Comparison of ENCODE assay signal across 2 cellular contexts in the genomic region with DNA sequence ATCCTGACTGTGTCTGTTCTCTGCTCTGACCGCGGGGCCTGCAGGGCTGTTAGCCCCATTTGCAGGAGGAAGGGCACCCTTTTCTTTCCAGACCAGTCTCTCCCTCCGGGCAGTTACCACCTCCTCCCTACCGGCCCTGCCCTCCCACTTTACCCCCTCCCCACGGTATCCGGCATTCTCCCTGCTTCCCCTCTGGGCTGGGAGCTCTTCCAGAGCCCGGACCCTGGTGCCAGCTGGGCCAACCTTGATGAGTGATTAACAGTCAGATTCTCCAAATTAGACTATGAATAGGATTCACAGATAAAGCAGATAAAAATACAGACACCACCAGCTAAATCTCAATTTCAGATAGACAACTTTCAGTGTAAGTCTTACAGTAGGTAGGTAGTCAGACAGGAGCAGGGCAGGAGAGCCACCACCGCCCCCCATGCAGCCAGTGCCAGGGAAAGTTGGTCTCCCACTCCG.
TF ChIP-seq lines count a peak whose summit lies in the region.

No MANE protein-coding gene starts in this region.

TF ChIP-seq in GM23338, 12 proteins besides CTCF, POLR2A, EP300 and RAD21:
- TF ChIP-seq, protein P1, sequence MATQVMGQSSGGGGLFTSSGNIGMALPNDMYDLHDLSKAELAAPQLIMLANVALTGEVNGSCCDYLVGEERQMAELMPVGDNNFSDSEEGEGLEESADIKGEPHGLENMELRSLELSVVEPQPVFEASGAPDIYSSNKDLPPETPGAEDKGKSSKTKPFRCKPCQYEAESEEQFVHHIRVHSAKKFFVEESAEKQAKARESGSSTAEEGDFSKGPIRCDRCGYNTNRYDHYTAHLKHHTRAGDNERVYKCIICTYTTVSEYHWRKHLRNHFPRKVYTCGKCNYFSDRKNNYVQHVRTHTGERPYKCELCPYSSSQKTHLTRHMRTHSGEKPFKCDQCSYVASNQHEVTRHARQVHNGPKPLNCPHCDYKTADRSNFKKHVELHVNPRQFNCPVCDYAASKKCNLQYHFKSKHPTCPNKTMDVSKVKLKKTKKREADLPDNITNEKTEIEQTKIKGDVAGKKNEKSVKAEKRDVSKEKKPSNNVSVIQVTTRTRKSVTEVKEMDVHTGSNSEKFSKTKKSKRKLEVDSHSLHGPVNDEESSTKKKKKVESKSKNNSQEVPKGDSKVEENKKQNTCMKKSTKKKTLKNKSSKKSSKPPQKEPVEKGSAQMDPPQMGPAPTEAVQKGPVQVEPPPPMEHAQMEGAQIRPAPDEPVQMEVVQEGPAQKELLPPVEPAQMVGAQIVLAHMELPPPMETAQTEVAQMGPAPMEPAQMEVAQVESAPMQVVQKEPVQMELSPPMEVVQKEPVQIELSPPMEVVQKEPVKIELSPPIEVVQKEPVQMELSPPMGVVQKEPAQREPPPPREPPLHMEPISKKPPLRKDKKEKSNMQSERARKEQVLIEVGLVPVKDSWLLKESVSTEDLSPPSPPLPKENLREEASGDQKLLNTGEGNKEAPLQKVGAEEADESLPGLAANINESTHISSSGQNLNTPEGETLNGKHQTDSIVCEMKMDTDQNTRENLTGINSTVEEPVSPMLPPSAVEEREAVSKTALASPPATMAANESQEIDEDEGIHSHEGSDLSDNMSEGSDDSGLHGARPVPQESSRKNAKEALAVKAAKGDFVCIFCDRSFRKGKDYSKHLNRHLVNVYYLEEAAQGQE (IDR thresholded peaks at IDR 0.05; ENCODE audit: unreplicated experiment), result no peak
- TF ChIP-seq CREB1 (CRISPR knock-in tag; IDR thresholded peaks at IDR 0.05; ENCODE audit: low read depth), result no peak
- TF ChIP-seq EZH2phosphoT487 (IDR thresholded peaks at IDR 0.05; ENCODE audit: unreplicated experiment), result no peak
- no peak for TF ChIP-seq STAT1 (IDR thresholded peaks at IDR 0.05; ENCODE audit: unreplicated experiment)
- TF ChIP-seq EZH2 (IDR thresholded peaks at IDR 0.05; ENCODE audit: low read depth, unreplicated experiment), result no peak
- TF ChIP-seq, protein P2, sequence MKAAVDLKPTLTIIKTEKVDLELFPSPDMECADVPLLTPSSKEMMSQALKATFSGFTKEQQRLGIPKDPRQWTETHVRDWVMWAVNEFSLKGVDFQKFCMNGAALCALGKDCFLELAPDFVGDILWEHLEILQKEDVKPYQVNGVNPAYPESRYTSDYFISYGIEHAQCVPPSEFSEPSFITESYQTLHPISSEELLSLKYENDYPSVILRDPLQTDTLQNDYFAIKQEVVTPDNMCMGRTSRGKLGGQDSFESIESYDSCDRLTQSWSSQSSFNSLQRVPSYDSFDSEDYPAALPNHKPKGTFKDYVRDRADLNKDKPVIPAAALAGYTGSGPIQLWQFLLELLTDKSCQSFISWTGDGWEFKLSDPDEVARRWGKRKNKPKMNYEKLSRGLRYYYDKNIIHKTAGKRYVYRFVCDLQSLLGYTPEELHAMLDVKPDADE (IDR thresholded peaks at IDR 0.05), result no peak
- TF ChIP-seq, protein P3, sequence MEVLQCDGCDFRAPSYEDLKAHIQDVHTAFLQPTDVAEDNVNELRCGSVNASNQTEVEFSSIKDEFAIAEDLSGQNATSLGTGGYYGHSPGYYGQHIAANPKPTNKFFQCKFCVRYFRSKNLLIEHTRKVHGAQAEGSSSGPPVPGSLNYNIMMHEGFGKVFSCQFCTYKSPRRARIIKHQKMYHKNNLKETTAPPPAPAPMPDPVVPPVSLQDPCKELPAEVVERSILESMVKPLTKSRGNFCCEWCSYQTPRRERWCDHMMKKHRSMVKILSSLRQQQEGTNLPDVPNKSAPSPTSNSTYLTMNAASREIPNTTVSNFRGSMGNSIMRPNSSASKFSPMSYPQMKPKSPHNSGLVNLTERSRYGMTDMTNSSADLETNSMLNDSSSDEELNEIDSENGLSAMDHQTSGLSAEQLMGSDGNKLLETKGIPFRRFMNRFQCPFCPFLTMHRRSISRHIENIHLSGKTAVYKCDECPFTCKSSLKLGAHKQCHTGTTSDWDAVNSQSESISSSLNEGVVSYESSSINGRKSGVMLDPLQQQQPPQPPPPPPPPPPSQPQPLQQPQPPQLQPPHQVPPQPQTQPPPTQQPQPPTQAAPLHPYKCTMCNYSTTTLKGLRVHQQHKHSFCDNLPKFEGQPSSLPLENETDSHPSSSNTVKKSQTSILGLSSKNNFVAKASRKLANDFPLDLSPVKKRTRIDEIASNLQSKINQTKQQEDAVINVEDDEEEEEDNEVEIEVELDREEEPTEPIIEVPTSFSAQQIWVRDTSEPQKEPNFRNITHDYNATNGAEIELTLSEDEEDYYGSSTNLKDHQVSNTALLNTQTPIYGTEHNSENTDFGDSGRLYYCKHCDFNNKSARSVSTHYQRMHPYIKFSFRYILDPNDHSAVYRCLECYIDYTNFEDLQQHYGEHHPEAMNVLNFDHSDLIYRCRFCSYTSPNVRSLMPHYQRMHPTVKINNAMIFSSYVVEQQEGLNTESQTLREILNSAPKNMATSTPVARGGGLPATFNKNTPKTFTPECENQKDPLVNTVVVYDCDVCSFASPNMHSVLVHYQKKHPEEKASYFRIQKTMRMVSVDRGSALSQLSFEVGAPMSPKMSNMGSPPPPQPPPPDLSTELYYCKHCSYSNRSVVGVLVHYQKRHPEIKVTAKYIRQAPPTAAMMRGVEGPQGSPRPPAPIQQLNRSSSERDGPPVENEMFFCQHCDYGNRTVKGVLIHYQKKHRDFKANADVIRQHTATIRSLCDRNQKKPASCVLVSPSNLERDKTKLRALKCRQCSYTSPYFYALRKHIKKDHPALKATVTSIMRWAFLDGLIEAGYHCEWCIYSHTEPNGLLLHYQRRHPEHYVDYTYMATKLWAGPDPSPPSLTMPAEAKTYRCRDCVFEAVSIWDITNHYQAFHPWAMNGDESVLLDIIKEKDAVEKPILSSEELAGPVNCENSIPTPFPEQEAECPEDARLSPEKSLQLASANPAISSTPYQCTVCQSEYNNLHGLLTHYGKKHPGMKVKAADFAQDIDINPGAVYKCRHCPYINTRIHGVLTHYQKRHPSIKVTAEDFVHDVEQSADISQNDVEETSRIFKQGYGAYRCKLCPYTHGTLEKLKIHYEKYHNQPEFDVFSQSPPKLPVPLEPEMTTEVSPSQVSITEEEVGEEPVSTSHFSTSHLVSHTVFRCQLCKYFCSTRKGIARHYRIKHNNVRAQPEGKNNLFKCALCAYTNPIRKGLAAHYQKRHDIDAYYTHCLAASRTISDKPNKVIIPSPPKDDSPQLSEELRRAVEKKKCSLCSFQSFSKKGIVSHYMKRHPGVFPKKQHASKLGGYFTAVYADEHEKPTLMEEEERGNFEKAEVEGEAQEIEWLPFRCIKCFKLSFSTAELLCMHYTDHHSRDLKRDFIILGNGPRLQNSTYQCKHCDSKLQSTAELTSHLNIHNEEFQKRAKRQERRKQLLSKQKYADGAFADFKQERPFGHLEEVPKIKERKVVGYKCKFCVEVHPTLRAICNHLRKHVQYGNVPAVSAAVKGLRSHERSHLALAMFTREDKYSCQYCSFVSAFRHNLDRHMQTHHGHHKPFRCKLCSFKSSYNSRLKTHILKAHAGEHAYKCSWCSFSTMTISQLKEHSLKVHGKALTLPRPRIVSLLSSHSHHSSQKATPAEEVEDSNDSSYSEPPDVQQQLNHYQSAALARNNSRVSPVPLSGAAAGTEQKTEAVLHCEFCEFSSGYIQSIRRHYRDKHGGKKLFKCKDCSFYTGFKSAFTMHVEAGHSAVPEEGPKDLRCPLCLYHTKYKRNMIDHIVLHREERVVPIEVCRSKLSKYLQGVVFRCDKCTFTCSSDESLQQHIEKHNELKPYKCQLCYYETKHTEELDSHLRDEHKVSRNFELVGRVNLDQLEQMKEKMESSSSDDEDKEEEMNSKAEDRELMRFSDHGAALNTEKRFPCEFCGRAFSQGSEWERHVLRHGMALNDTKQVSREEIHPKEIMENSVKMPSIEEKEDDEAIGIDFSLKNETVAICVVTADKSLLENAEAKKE (CRISPR knock-in tag; IDR thresholded peaks at IDR 0.05), result no peak
- no peak for TF ChIP-seq ZNF114 (CRISPR knock-in tag; IDR thresholded peaks at IDR 0.05)

TF ChIP-seq in IMR-90, 13 proteins besides CTCF, POLR2A, EP300 and RAD21:
- TF ChIP-seq, protein P4, sequence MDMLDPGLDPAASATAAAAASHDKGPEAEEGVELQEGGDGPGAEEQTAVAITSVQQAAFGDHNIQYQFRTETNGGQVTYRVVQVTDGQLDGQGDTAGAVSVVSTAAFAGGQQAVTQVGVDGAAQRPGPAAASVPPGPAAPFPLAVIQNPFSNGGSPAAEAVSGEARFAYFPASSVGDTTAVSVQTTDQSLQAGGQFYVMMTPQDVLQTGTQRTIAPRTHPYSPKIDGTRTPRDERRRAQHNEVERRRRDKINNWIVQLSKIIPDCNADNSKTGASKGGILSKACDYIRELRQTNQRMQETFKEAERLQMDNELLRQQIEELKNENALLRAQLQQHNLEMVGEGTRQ (IDR thresholded peaks at IDR 0.05; ENCODE audit: low read depth, low read length), result no peak
- no peak for TF ChIP-seq CHD1 (IDR thresholded peaks at IDR 0.05; ENCODE audit: low read depth, low read length)
- no peak for TF ChIP-seq RCOR1 (IDR thresholded peaks at IDR 0.05; ENCODE audit: insufficient replicate concordance, low read length)
- no peak for TF ChIP-seq CEBPB (IDR thresholded peaks at IDR 0.05; ENCODE audit: low read depth, low read length)
- TF ChIP-seq MAFK (IDR thresholded peaks at IDR 0.05; ENCODE audit: low read depth, low read length), result no peak
- TF ChIP-seq SMC3 (IDR thresholded peaks at IDR 0.05; ENCODE audit: low read depth, low read length), result no peak
- TF ChIP-seq NFE2L2 (IDR thresholded peaks at IDR 0.05; ENCODE audit: low read depth, low read length), result no peak
- no peak for TF ChIP-seq FOS (IDR thresholded peaks at IDR 0.05; ENCODE audit: low read depth, low read length)
- no peak for TF ChIP-seq BHLHE40 (IDR thresholded peaks at IDR 0.05; ENCODE audit: low read depth, low read length)
- TF ChIP-seq MAZ (IDR thresholded peaks at IDR 0.05; ENCODE audit: borderline replicate concordance, low read depth, low read length), result no peak
